In the genomic region with DNA sequence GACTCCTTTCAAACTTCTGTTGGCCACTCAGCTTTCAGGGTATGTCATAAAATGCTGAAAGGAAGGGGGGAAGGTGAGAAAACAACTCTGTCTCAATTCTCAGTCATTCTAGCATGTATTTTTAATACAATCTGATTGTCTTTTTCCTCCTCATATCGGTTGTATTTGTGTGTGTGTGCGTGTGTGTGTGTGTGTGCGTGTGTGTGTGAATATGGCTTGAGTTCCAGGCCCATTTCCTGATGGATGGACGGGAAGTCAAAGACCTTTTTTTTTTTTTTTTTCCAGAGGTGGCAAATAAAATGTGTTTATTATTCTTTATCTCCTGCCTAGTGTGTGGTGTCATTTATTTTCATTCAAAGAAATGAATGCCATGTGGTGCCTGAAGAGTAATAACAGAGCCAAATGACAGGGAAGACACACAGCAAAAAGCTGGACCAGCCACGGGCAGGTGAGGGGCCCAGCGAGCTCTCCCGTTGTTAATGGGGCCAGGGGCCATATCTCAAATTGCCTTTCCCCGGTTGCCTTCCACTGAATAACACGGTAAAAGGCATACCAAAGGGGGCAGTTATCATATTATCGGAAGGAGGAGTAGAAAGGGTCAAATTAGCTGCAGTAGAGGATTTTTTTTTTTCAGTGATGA, we compare ENCODE assay signal across 25 cellular contexts. TPM values are rescaled to one million over a fixed set of nuclear protein-coding genes. Genes with fewer than 3 reads are reported as not detected.
DNase-seq lines count a peak whose midpoint lies in the region; ATAC-seq, FAIRE-seq and TF ChIP-seq lines count a peak whose summit lies in the region.
"Had no signal": no experiment of that assay in that cellular context is flagged by ENCODE, and none has a peak within 500 bp of the region (broad histone marks: within the 10 kb centered on the region; RNA-seq: fewer than 3 reads in every experiment).

No MANE protein-coding gene starts in this region.

- H3K27ac ChIP-seq in K562 (ENCODE audit: extremely low read depth, low read depth, low read length) (no peak overlapping the region), neural progenitor cell (no peak overlapping the region), tibial nerve (no peak overlapping the region)
- H3K27ac ChIP-seq: A549; BLaER1 treated with 17β-estradiol and CSF1 and Interleukin-3, amounts not matched to agents 10 nM and 100 nM; GM23248 had no signal

- in situ Hi-C loops in K562 (cut with MboI), result loop anchor here (10.0 kb wide), 1 partner anchor 885 kb away; no protein-coding TSS in a partner anchor

- H4K20me1 ChIP-seq in K562 (replicated peaks; ENCODE audit: control insufficient read depth, insufficient read depth, low read length) (peaks cover 34% of the 10 kb centered on the region), neural progenitor cell (ENCODE audit: low read depth) (peaks cover 17% of the 10 kb centered on the region)

- peaks cover 23% of the 10 kb centered on the region for H3K4me1 Mint-ChIP-seq in neural progenitor cell

- H3K27ac Mint-ChIP-seq in neural progenitor cell, result no peak overlapping the region
- H3K27ac Mint-ChIP-seq: CD14-positive monocyte; CD4-positive, alpha-beta T cell; CD8-positive, alpha-beta memory T cell had no signal

- peak; percentile 62 for DNase-seq in Right ventricle myocardium inferior (ENCODE audit: missing footprints)
- DNase-seq in left ventricle myocardium superior, result no peak
- DNase-seq in K562 (ENCODE audit: extremely low read depth in 1 of 4, low spot score in 3 of 4), result no peak
- DNase-seq in neural progenitor cell (ENCODE audit: low spot score), result no peak
- DNase-seq in tibial nerve (ENCODE audit: low spot score in 2 of 2), result no peak
- DNase-seq: 8988T; ACHN; CD4-positive, alpha-beta T cell; CD8-positive, alpha-beta memory T cell; DMS 273 treated with DMSO at 0.1 percent for 48 hours; DMS79; EL; GDM1; HCEC 1CT had no signal

- CTCF ChIA-PET in K562 (lab: Yijun Ruan, JAX; ENCODE audit: low intra/inter-chr PET ratio), result interaction anchor here (1.9 to 2.5 kb wide), 2 partner anchors 185 to 260 kb away, joined by 6 to 15 read pairs; no protein-coding TSS in a partner anchor

- no peaks in the 10 kb centered on the region for H3K9me1 ChIP-seq in K562 (ENCODE audit: control insufficient read depth, insufficient read depth, low read length)

- H3K4me1 ChIP-seq in K562 (replicated peaks in 1 of 2; ENCODE audit: control insufficient read depth in 2 of 2, insufficient read depth in 2 of 2, low read length in 2 of 2), result peaks cover 0 to 8% of the 10 kb centered on the region in 2 experiments; a peak in 1 of 5 replicates
- peaks cover 21% of the 10 kb centered on the region for H3K4me1 ChIP-seq in neural progenitor cell
- peaks cover 0 to 31% (median 16%) of the 10 kb centered on the region in 4 donors for H3K4me1 ChIP-seq in tibial nerve

- H2AFZ ChIP-seq in K562 (ENCODE audit: low read depth, low read length) (no peak overlapping the region), neural progenitor cell (replicated peaks) (no peak overlapping the region)
- H2AFZ ChIP-seq: GM23248 had no signal

- intact Hi-C loops in Right ventricle myocardium inferior (cut with DNase I) (loop anchor here (5.0 kb wide), 3 partner anchors 77 to 182 kb away; no protein-coding TSS in a partner anchor), left ventricle myocardium superior (cut with micrococcal nuclease) (no loop called here), K562 (cut with micrococcal nuclease) (no loop called here)

- no peaks in the 10 kb centered on the region for H3K36me3 ChIP-seq in K562 (ENCODE audit: control insufficient read depth, insufficient read depth, low read length)
- H3K36me3 ChIP-seq in neural progenitor cell, result no peaks in the 10 kb centered on the region
- no peaks in the 10 kb centered on the region for H3K36me3 ChIP-seq in tibial nerve
- H3K36me3 ChIP-seq: BE2C; BLaER1 treated with 17β-estradiol and CSF1 and Interleukin-3, amounts not matched to agents 10 nM and 100 nM had no signal

- H3K79me2 ChIP-seq in K562 (ENCODE audit: control insufficient read depth, insufficient read depth, low read length) (no peaks in the 10 kb centered on the region), neural progenitor cell (ENCODE audit: low read depth) (no peaks in the 10 kb centered on the region)

- H3K9me3 Mint-ChIP-seq in neural progenitor cell, result peaks cover 2% of the 10 kb centered on the region
- H3K9me3 Mint-ChIP-seq: CD4-positive, alpha-beta T cell had no signal

- TF ChIP-seq POLR2A in K562 (conservative IDR thresholded peaks at IDR 0.05) (no peak), tibial nerve (IDR thresholded peaks at IDR 0.05) (no peak)

- H3K27me3 ChIP-seq in K562 (ENCODE audit: control insufficient read depth in 2 of 2, insufficient read depth in 2 of 2, low read length in 2 of 2) (peaks cover 40 to 41% of the 10 kb centered on the region in 2 experiments), neural progenitor cell (peaks cover 67% of the 10 kb centered on the region), tibial nerve (peaks cover 0 to 37% of the 10 kb centered on the region in 2 donors)
- H3K27me3 ChIP-seq: BE2C had no signal

- H3K36me3 Mint-ChIP-seq in neural progenitor cell, result no peaks in the 10 kb centered on the region
- H3K36me3 Mint-ChIP-seq: CD14-positive monocyte; CD8-positive, alpha-beta memory T cell had no signal

- BruUV-seq in K562 (replicated peaks; lab: Mats Ljungman, UMichigan), result no TSS peak

- ATAC-seq in Right ventricle myocardium inferior (no peak), left ventricle myocardium superior (no peak), K562 (no peak), HG03025 (IDR thresholded peaks at IDR 0.05; ENCODE audit: low FRiP score, unreplicated experiment) (no peak), HG03378 (IDR thresholded peaks at IDR 0.05; ENCODE audit: unreplicated experiment) (no peak)

- TF ChIP-seq CTCF in K562 (IDR thresholded peaks at IDR 0.05 in 2 of 3, conservative IDR thresholded peaks at IDR 0.05 in 1 of 3; ENCODE audit: insufficient read depth in 2 of 3, low read depth in 1 of 3, low read length in 3 of 3) (no peak), neural progenitor cell (IDR thresholded peaks at IDR 0.05) (no peak), tibial nerve (IDR thresholded peaks at IDR 0.05) (no peak)

- no peak overlapping the region for H3K4me2 ChIP-seq in K562 (ENCODE audit: insufficient read depth, low read length)
- no peak overlapping the region for H3K4me2 ChIP-seq in neural progenitor cell
- H3K4me2 ChIP-seq: A549; BLaER1 treated with 17β-estradiol and CSF1 and Interleukin-3, amounts not matched to agents 10 nM and 100 nM had no signal

- H3K4me3 ChIP-seq in K562 (no peak overlapping the region), neural progenitor cell (no peak overlapping the region), tibial nerve (no peak overlapping the region)
- H3K4me3 ChIP-seq: A549; BLaER1 treated with 17β-estradiol and CSF1 and Interleukin-3, amounts not matched to agents 10 nM and 100 nM; GM12878; GM23248 had no signal

- POLR2A ChIA-PET in K562 (lab: Yijun Ruan, JAX), result no interaction called here

- H3K9ac ChIP-seq in K562 (ENCODE audit: insufficient read depth in 1 of 2, low read depth in 2 of 2, low read length in 2 of 2) (no peak overlapping the region), neural progenitor cell (no peak overlapping the region)
- H3K9ac ChIP-seq: BLaER1 treated with 17β-estradiol and CSF1 and Interleukin-3, amounts not matched to agents 10 nM and 100 nM; GM23248 had no signal

- H3K27me3 Mint-ChIP-seq in neural progenitor cell (ENCODE audit: insufficient read depth, low read depth), result peaks cover 36% of the 10 kb centered on the region

- TF ChIP-seq RAD21 in K562 (CRISPR knock-in tag; conservative IDR thresholded peaks at IDR 0.05 in 1 of 2, IDR thresholded peaks at IDR 0.05 in 1 of 2), result no peak

- H3K4me3 Mint-ChIP-seq in neural progenitor cell, result peak overlapping the region; percentile 66
- H3K4me3 Mint-ChIP-seq: CD4-positive, alpha-beta T cell had no signal

- H3K9me3 ChIP-seq in K562 (replicated peaks; ENCODE audit: control insufficient read depth, insufficient read depth, low read depth, low read length), result no peaks in the 10 kb centered on the region
- H3K9me3 ChIP-seq in neural progenitor cell (ENCODE audit: low read depth), result no peaks in the 10 kb centered on the region
- no peaks in the 10 kb centered on the region for H3K9me3 ChIP-seq in tibial nerve
- H3K9me3 ChIP-seq: A549; BE2C; BLaER1 treated with 17β-estradiol and CSF1 and Interleukin-3, amounts not matched to agents 10 nM and 100 nM had no signal

- TF ChIP-seq EP300 in K562 (IDR thresholded peaks at IDR 0.05; ENCODE audit: low read length), result no peak
- TF ChIP-seq EP300 in tibial nerve (IDR thresholded peaks at IDR 0.05), result no peak

- peaks cover 15% of the 10 kb centered on the region for H3F3A ChIP-seq in neural progenitor cell (ENCODE audit: low read depth)

- WGBS in K562 (ENCODE audit: insufficient coverage, low coverage, missing lambda C conversion rate), result 0% methylated on average over 10 of the region's 10 CpGs
- 80 to 89% methylated on average over 10 of the region's 10 CpGs for WGBS in tibial nerve, 2 donors

- FAIRE-seq in K562 (lab: Jason Lieb, UNC), result peak; percentile 55
- FAIRE-seq: A549, D721Med, GM12878, GM19239, H1 had no signal

TF ChIP-seq in K562, 482 proteins besides CTCF, POLR2A, EP300 and RAD21 (continues in another document):
- TF ChIP-seq ELF1 (tag; IDR thresholded peaks at IDR 0.05) (no peak), WHSC1 (IDR thresholded peaks at IDR 0.05; ENCODE audit: low read length) (no peak)

RNA-seq across cellular contexts. Expression of a gene that starts 3.1 kb away (rescaled TPM):
- total RNA-seq in Right ventricle myocardium inferior, result 17.6 TPM
- 19.2 TPM for total RNA-seq in left ventricle myocardium superior
- 0.09 and 0.14 TPM in 2 replicates for total RNA-seq in K562 (2011; cell fraction: chromatin; rRNA removed; ENCODE audit: low replicate concordance)
- not detected in 2 replicates for total RNA-seq in K562 (2011; cell fraction: nucleolus; rRNA removed)
- total RNA-seq in K562 (2011; cell fraction: nucleoplasm; rRNA removed), result not detected in 2 replicates
- total RNA-seq in K562 (2014; rRNA removed), result under 0.01 TPM in 1 of 2 replicates, not detected in the other
- total RNA-seq in K562 (2014; rRNA removed; fragmentation: Illumina TruSeq; extraction: Trizol), result not detected in 2 replicates
- not detected in 2 replicates for total RNA-seq in K562 (2015; rRNA removed; fragmentation: Illumina TruSeq; extraction: Trizol)
- total RNA-seq in K562 (2021), result 0.04 and 0.09 TPM in 2 replicates
- polyA plus RNA-seq in K562 (2011; rRNA removed), result not detected in 2 replicates
- polyA plus RNA-seq in K562 (2011; cell fraction: cytosol; rRNA removed), result 0.09 TPM in 1 of 2 replicates, not detected in the other
- not detected in 2 replicates for polyA plus RNA-seq in K562 (2011; cell fraction: nucleus; rRNA removed)
- polyA plus RNA-seq in K562 (2012), result 0.10 TPM in 1 of 2 replicates, not detected in the other
- not detected in 2 replicates for polyA plus RNA-seq in K562 (2014; fragmentation: Illumina TruSeq; extraction: Trizol)
- not detected for polyA plus RNA-seq in K562 (2014; fragmentation: Nextera tagmentation; extraction: Ambion mirVana)
- not detected in 2 replicates for polyA plus RNA-seq in K562 (2014; rRNA removed)
- polyA minus RNA-seq in K562 (2011; rRNA and poly(A)+ RNA removed), result 0.03 TPM in 1 of 2 replicates, not detected in the other
- polyA minus RNA-seq in K562 (2011; cell fraction: cytosol; rRNA and poly(A)+ RNA removed), result not detected in 2 replicates
- polyA minus RNA-seq in K562 (2011; cell fraction: nucleus; rRNA and poly(A)+ RNA removed), result 0.22 TPM in 1 of 2 replicates, not detected in the other
- total RNA-seq in neural progenitor cell (ENCODE audit: low replicate concordance), result 0.49 and 1.4 TPM in 2 replicates
- 10 to 100 TPM; 12.6 to 32.4 (median 13.7) TPM for total RNA-seq in tibial nerve
- polyA plus RNA-seq: CD14-positive monocyte, GM12878, GM23248 had no signal
